ENCODE assay signal across 8 cellular contexts in genomic region chr17:45311762-45312476, GRCh38. TPM values are rescaled to one million over a fixed set of nuclear protein-coding genes. Genes with fewer than 3 reads are reported as not detected.
A peak's percentile ranks its signal among the peaks of the same experiment; 100 is the strongest.
DNase-seq lines count a peak whose midpoint lies in the region; ATAC-seq and TF ChIP-seq lines count a peak whose summit lies in the region.

No MANE protein-coding gene starts in this region.

- no peak for TF ChIP-seq CTCF in foreskin fibroblast (IDR thresholded peaks at IDR 0.05; ENCODE audit: low read depth, low read length)

- H3K9me3 ChIP-seq in skeletal muscle tissue (ENCODE audit: control insufficient read depth in 3 of 3, low read length in 3 of 3): no peaks in the 10 kb centered on the region

- peak overlapping the region; percentile 88 for H3K27ac ChIP-seq in skeletal muscle tissue (ENCODE audit: low read depth, low read length)

- H3K9ac ChIP-seq in skeletal muscle tissue (ENCODE audit: low read depth in 1 of 3, low read length in 3 of 3): peak overlapping the region; percentile 83 to 92 (median 91)

- H3K27me3 ChIP-seq in skeletal muscle tissue (ENCODE audit: control insufficient read depth in 3 of 3, insufficient read depth in 3 of 3, low read length in 3 of 3): no peaks in the 10 kb centered on the region

- peaks cover 0 to 2% (median 0%) of the 10 kb centered on the region in 3 donors for H3K36me3 ChIP-seq in skeletal muscle tissue (ENCODE audit: control insufficient read depth in 3 of 3, insufficient read depth in 3 of 3, low read length in 3 of 3)

- DNase-seq in NCI-H2029 treated with DMSO at 0.1 percent for 48 hours (lab: John Stamatoyannopoulos, UW): peak; percentile 47
- DNase-seq in activated T-cell treated with anti-CD3 and anti-CD28 coated beads for 24 hours (ENCODE audit: low read depth): peak; percentile 83
- peak in 1 of 2 donors; percentile 62 for DNase-seq in foreskin fibroblast
- no peak for DNase-seq in HUDEP-2 (lab: John Stamatoyannopoulos, UW; ENCODE audit: unreplicated experiment in 76 of 76)
- no peak for DNase-seq in SHP77 treated with DMSO at 0.1 percent for 48 hours (lab: John Stamatoyannopoulos, UW)

- H3K4me1 ChIP-seq in skeletal muscle tissue (ENCODE audit: control insufficient read depth in 3 of 3, insufficient read depth in 3 of 3, low read length in 3 of 3): peaks cover 81 to 86% (median 84%) of the 10 kb centered on the region in 3 donors

- peak overlapping the region; percentile 4 to 41 for H3K4me3 ChIP-seq in foreskin fibroblast (ENCODE audit: low read depth in 1 of 2, low read length in 2 of 2)
- peak overlapping the region; percentile 60 to 74 (median 70) for H3K4me3 ChIP-seq in skeletal muscle tissue (ENCODE audit: low read length in 3 of 3)

- ATAC-seq in GM18861 (IDR thresholded peaks at IDR 0.05; ENCODE audit: unreplicated experiment) (peak; percentile 17), GM19328 (IDR thresholded peaks at IDR 0.05; ENCODE audit: unreplicated experiment) (no peak)

RNA-seq across cellular contexts. Expression of gene MAP3K14, which starts 4.9 kb away (rescaled TPM):
- total RNA-seq in skeletal muscle tissue: 1.6 TPM

RNA-seq across cellular contexts. Expression of gene SPATA32, which starts 50.0 kb away (rescaled TPM):
- total RNA-seq in skeletal muscle tissue: not detected

Comparison
In these comparisons a context has a peak if more than half of its experiments do, and no peak if none do; other contexts are left out.
1. DNase-seq: peak in NCI-H2029 treated with DMSO at 0.1 percent for 48 hours (single experiment) and activated T-cell treated with anti-CD3 and anti-CD28 coated beads for 24 hours (single experiment); none in HUDEP-2 (0 of 76) and SHP77 treated with DMSO at 0.1 percent for 48 hours (single experiment).